8 cellular contexts compared by ENCODE assay signal in genomic region chr5:150000261-150000989, GRCh38. TPM values are rescaled to one million over a fixed set of nuclear protein-coding genes. Genes with fewer than 3 reads are reported as not detected.
DNase-seq lines count a peak whose midpoint lies in the region; ATAC-seq and TF ChIP-seq lines count a peak whose summit lies in the region.

Gene HMGXB3 (plus strand): TSS chr5:150000739. CDS start chr5:150004853, 4,114 bp downstream.
Gene TIGD6 (minus strand): TSS chr5:150000654. CDS start chr5:149996348, 4,306 bp downstream.

- intact Hi-C loops in ascending aorta (cut with DNase I) (loop anchor here (2.0 to 5.0 kb wide), 4 partner anchors 40 to 356 kb away; partner anchors contain the start of genes SLC26A2 and TCOF1), aorta (cut with DNase I) (loop anchor here in 1 of 2 donors (5.0 kb wide), 1 partner anchor 132 kb away; no protein-coding TSS in a partner anchor)

- peak within 1 kb of the TSS; percentile 94 for H3K9ac ChIP-seq in rectal smooth muscle tissue (ENCODE audit: low read length)

- peaks cover 8 to 24% of the 10 kb centered on the region in 2 donors for H3K4me1 ChIP-seq in ascending aorta
- peaks cover 20% of the 10 kb centered on the region for H3K4me1 ChIP-seq in rectal smooth muscle tissue (ENCODE audit: control insufficient read depth, insufficient read depth, low read length)
- peaks cover 0 to 2% of the 10 kb centered on the region in 2 donors for H3K4me1 ChIP-seq in aorta (ENCODE audit: control insufficient read depth in 1 of 2, insufficient read depth in 2 of 2, low read length in 2 of 2)

- H3K27me3 ChIP-seq in ascending aorta, result no peaks in the 10 kb centered on the region
- H3K27me3 ChIP-seq in rectal smooth muscle tissue (ENCODE audit: control insufficient read depth, insufficient read depth, low read length), result no peaks in the 10 kb centered on the region
- no peaks in the 10 kb centered on the region for H3K27me3 ChIP-seq in aorta (ENCODE audit: control insufficient read depth in 1 of 2, insufficient read depth in 2 of 2, low read length in 1 of 2)

- DNase-seq in NCI-H187 (lab: John Stamatoyannopoulos, UW), result peak; percentile 70 to 90
- DNase-seq in T-helper 2 cell, result peak; percentile 57 to 93 (median 81)
- DNase-seq in ascending aorta (ENCODE audit: low spot score in 2 of 2), result peak; percentile 73 to 95
- peak; percentile 95 for DNase-seq in hepatic stellate cell (ENCODE audit: low spot score)
- DNase-seq in aorta, result peak; percentile 96 to 97

- WGBS in aorta, 2 donors, result 0 to 1% methylated on average over 68 to 72 of the region's 72 CpGs

- H3K27ac ChIP-seq in ascending aorta (peak within 1 kb of the TSS; percentile 93 to 95), rectal smooth muscle tissue (ENCODE audit: low read depth, low read length) (peak within 1 kb of the TSS; percentile 94), aorta (ENCODE audit: low read depth in 1 of 2, low read length in 2 of 2) (peak within 1 kb of the TSS in 1 of 2 donors; percentile 83)

- H3K4me3 ChIP-seq in ascending aorta, result peak within 1 kb of the TSS; percentile 79 to 98
- peak within 1 kb of the TSS; percentile 73 for H3K4me3 ChIP-seq in rectal smooth muscle tissue (ENCODE audit: low read length)
- peak within 1 kb of the TSS; percentile 77 to 87 for H3K4me3 ChIP-seq in aorta (ENCODE audit: low read length in 2 of 2)

- TF ChIP-seq CTCF in ascending aorta (IDR thresholded peaks at IDR 0.05), result no peak

- peaks cover 5 to 6% of the 10 kb centered on the region in 2 donors for H3K36me3 ChIP-seq in ascending aorta
- H3K36me3 ChIP-seq in rectal smooth muscle tissue (ENCODE audit: control insufficient read depth, insufficient read depth, low read length), result no peaks in the 10 kb centered on the region
- peaks cover 0 to 2% of the 10 kb centered on the region in 2 donors for H3K36me3 ChIP-seq in aorta (ENCODE audit: control insufficient read depth in 1 of 2, insufficient read depth in 2 of 2, low read length in 1 of 2)

- no peaks in the 10 kb centered on the region for H3K9me3 ChIP-seq in ascending aorta
- no peaks in the 10 kb centered on the region for H3K9me3 ChIP-seq in aorta (ENCODE audit: control insufficient read depth, low read length)

- ATAC-seq in GM18502 (IDR thresholded peaks at IDR 0.05; ENCODE audit: poor library complexity, unreplicated experiment) (peak; percentile 93), HG02943 (IDR thresholded peaks at IDR 0.05; ENCODE audit: low read depth, unreplicated experiment) (peak; percentile 81), aorta (ENCODE audit: low FRiP score) (peak; percentile 95)

RNA-seq across cellular contexts. Expression of gene HMGXB3, which starts in this region (rescaled TPM):
- 56.4 TPM for total RNA-seq in ascending aorta
- 10 to 100 TPM; 27.6 to 31.0 TPM for total RNA-seq in aorta
- 10 to 100 TPM in 1 of 2 donors, 1 to 10 TPM in 1; 2.3 to 16.3 TPM for polyA plus RNA-seq in aorta

RNA-seq across cellular contexts. Expression of gene TIGD6, which starts in this region (rescaled TPM):
- total RNA-seq in ascending aorta (4.2 TPM), aorta (1 to 10 TPM; 3.8 to 4.2 TPM)
- polyA plus RNA-seq in aorta, result 1 to 10 TPM; 2.1 to 3.7 TPM
